18 cellular contexts compared by ENCODE assay signal in genomic region chr17:80311216-80311827, GRCh38. TPM values are rescaled to one million over a fixed set of nuclear protein-coding genes. Genes with fewer than 3 reads are reported as not detected.
DNase-seq lines count a peak whose midpoint lies in the region; ATAC-seq lines count a peak whose summit lies in the region.
"Had no signal": no experiment of that assay in that cellular context is flagged by ENCODE, and none has a peak within 500 bp of the region (broad histone marks: within the 10 kb centered on the region; RNA-seq: fewer than 3 reads in every experiment).

No MANE protein-coding gene starts in this region.

- peak overlapping the region; percentile 61 to 89 for H3K27ac Mint-ChIP-seq in activated naive CD4-positive, alpha-beta T cell treated with anti-CD3 and anti-CD28 coated beads, Interleukin-2, amount 50 U/mL, for 72 hours
- peak overlapping the region; percentile 65 for H3K27ac Mint-ChIP-seq in activated naive CD8-positive, alpha-beta T cell treated with anti-CD3 and anti-CD28 coated beads, Interleukin-2, amount 50 U/mL, for 24 hours
- H3K27ac Mint-ChIP-seq in naive thymus-derived CD8-positive, alpha-beta T cell: peak overlapping the region in 8 of 10 donors; percentile 8 to 53 (median 31)
- H3K27ac Mint-ChIP-seq in stimulated activated memory B cell treated with anti-CD40 and anti-IgM and Interleukin-4, amounts not matched to agents 10 μg/mL and 1 μg/mL and 100 μg/mL, for 72 hours: peak overlapping the region; percentile 32

- no peak overlapping the region for H3K4me3 Mint-ChIP-seq in activated naive CD8-positive, alpha-beta T cell treated with anti-CD3 and anti-CD28 coated beads, Interleukin-2, amount 50 U/mL, for 24 hours
- H3K4me3 Mint-ChIP-seq in naive thymus-derived CD8-positive, alpha-beta T cell: no peak overlapping the region
- H3K4me3 Mint-ChIP-seq in stimulated activated memory B cell treated with anti-CD40 and anti-IgM and Interleukin-4, amounts not matched to agents 10 μg/mL and 1 μg/mL and 100 μg/mL, for 72 hours: no peak overlapping the region
- H3K4me3 Mint-ChIP-seq: CD14-positive monocyte had no signal

- DNase-seq in activated naive CD4-positive, alpha-beta T cell treated with anti-CD3 and anti-CD28 coated beads, Interleukin-2, amount 50 U/mL, for 72 hours (ENCODE audit: low spot score in 2 of 2): no peak
- DNase-seq in activated naive CD4-positive, alpha-beta T cell treated with anti-CD3 and anti-CD28 coated beads, Interleukin-2, amount 50 U/mL, for 16 hours: no peak
- DNase-seq in activated naive CD8-positive, alpha-beta T cell treated with anti-CD3 and anti-CD28 coated beads, Interleukin-2, amount 50 U/mL, for 24 hours: no peak
- no peak for DNase-seq in naive thymus-derived CD8-positive, alpha-beta T cell
- no peak for DNase-seq in glomerular visceral epithelial cell (ENCODE audit: extremely low spot score)
- DNase-seq: ACHN, AML-193, GOT3, NCI-H1417, NCI-H1930, NCI-H2171 treated with DMSO at 0.1 percent for 48 hours, NCI-H446 treated with DMSO at 0.1 percent for 48 hours, NCI-H774 had no signal

- no peak for ATAC-seq in activated naive CD4-positive, alpha-beta T cell treated with anti-CD3 and anti-CD28 coated beads, Interleukin-2, amount 50 U/mL, for 72 hours
- no peak for ATAC-seq in activated naive CD8-positive, alpha-beta T cell treated with anti-CD3 and anti-CD28 coated beads, Interleukin-2, amount 50 U/mL, for 24 hours
- no peak for ATAC-seq in naive thymus-derived CD8-positive, alpha-beta T cell
- no peak for ATAC-seq in stimulated activated memory B cell treated with anti-CD40 and anti-IgM and Interleukin-4, amounts not matched to agents 10 μg/mL and 1 μg/mL and 100 μg/mL, for 72 hours
- no peak for ATAC-seq in GM21529 (IDR thresholded peaks at IDR 0.05; ENCODE audit: unreplicated experiment)
- no peak for ATAC-seq in HG02938 (IDR thresholded peaks at IDR 0.05; ENCODE audit: unreplicated experiment)
- ATAC-seq: K562 had no signal

- H3K27me3 Mint-ChIP-seq in activated naive CD8-positive, alpha-beta T cell treated with anti-CD3 and anti-CD28 coated beads, Interleukin-2, amount 50 U/mL, for 24 hours: no peaks in the 10 kb centered on the region
- H3K27me3 Mint-ChIP-seq in naive thymus-derived CD8-positive, alpha-beta T cell: no peaks in the 10 kb centered on the region
- H3K27me3 Mint-ChIP-seq in stimulated activated memory B cell treated with anti-CD40 and anti-IgM and Interleukin-4, amounts not matched to agents 10 μg/mL and 1 μg/mL and 100 μg/mL, for 72 hours: no peaks in the 10 kb centered on the region

- H3K9me3 Mint-ChIP-seq in activated naive CD4-positive, alpha-beta T cell treated with anti-CD3 and anti-CD28 coated beads, Interleukin-2, amount 50 U/mL, for 72 hours: no peaks in the 10 kb centered on the region
- H3K9me3 Mint-ChIP-seq in activated naive CD8-positive, alpha-beta T cell treated with anti-CD3 and anti-CD28 coated beads, Interleukin-2, amount 50 U/mL, for 24 hours: no peaks in the 10 kb centered on the region
- H3K9me3 Mint-ChIP-seq in naive thymus-derived CD8-positive, alpha-beta T cell: peaks cover 0 to 5% (median 0%) of the 10 kb centered on the region in 9 donors
- H3K9me3 Mint-ChIP-seq in stimulated activated memory B cell treated with anti-CD40 and anti-IgM and Interleukin-4, amounts not matched to agents 10 μg/mL and 1 μg/mL and 100 μg/mL, for 72 hours: peaks cover 10% of the 10 kb centered on the region

- POLR2A ChIA-PET in naive thymus-derived CD8-positive, alpha-beta T cell (lab: Charles Lee): no interaction called here

- peaks cover 21 to 64% of the 10 kb centered on the region in 2 donors for H3K36me3 Mint-ChIP-seq in activated naive CD4-positive, alpha-beta T cell treated with anti-CD3 and anti-CD28 coated beads, Interleukin-2, amount 50 U/mL, for 72 hours
- H3K36me3 Mint-ChIP-seq in activated naive CD8-positive, alpha-beta T cell treated with anti-CD3 and anti-CD28 coated beads, Interleukin-2, amount 50 U/mL, for 24 hours (ENCODE audit: low read depth): peaks cover 54% of the 10 kb centered on the region
- peaks cover 7 to 70% (median 21%) of the 10 kb centered on the region in 3 donors for H3K36me3 Mint-ChIP-seq in naive thymus-derived CD8-positive, alpha-beta T cell
- peaks cover 75% of the 10 kb centered on the region for H3K36me3 Mint-ChIP-seq in stimulated activated memory B cell treated with anti-CD40 and anti-IgM and Interleukin-4, amounts not matched to agents 10 μg/mL and 1 μg/mL and 100 μg/mL, for 72 hours

- H3K4me1 Mint-ChIP-seq in activated naive CD8-positive, alpha-beta T cell treated with anti-CD3 and anti-CD28 coated beads, Interleukin-2, amount 50 U/mL, for 24 hours: peaks cover 17% of the 10 kb centered on the region
- peaks cover 0 to 8% (median 5%) of the 10 kb centered on the region in 4 donors for H3K4me1 Mint-ChIP-seq in naive thymus-derived CD8-positive, alpha-beta T cell
- H3K4me1 Mint-ChIP-seq in stimulated activated memory B cell treated with anti-CD40 and anti-IgM and Interleukin-4, amounts not matched to agents 10 μg/mL and 1 μg/mL and 100 μg/mL, for 72 hours: no peaks in the 10 kb centered on the region
- H3K4me1 Mint-ChIP-seq: CD14-positive monocyte had no signal

RNA-seq across cellular contexts. Expression of gene RNF213, which starts 50.7 kb away (rescaled TPM):
- 100 to 1,000 TPM; 415 to 602 TPM for total RNA-seq in activated naive CD4-positive, alpha-beta T cell treated with anti-CD3 and anti-CD28 coated beads, Interleukin-2, amount 50 U/mL, for 72 hours
- 100 to 1,000 TPM; 323 to 328 TPM for total RNA-seq in naive thymus-derived CD8-positive, alpha-beta T cell
- 10 to 100 TPM; 27.1 to 52.2 (median 39.1) TPM for polyA plus RNA-seq in naive thymus-derived CD8-positive, alpha-beta T cell
